In the genomic region with DNA sequence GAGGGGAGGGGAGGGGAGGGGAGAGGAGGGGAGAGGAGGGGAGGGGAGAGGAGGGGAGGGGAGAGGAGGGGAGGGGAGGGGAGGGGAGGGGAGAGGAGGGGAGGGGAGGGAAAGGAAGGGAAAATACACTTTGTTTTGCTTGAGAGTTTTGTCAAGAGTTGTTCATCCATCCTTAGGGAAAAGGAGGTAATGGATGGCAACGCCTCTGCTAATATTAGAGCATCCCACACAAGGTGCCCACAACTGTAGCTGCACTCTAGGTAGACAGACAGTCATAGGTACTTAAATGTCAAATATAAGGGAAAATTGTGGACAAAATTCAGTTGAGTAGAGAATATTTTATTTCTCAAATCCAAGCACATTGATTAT, we compare ENCODE assay signal across 27 cellular contexts. TPM values are rescaled to one million over a fixed set of nuclear protein-coding genes. Genes with fewer than 3 reads are reported as not detected.
DNase-seq lines count a peak whose midpoint lies in the region; ATAC-seq, FAIRE-seq and TF ChIP-seq lines count a peak whose summit lies in the region.
"Had no signal": no experiment of that assay in that cellular context is flagged by ENCODE, and none has a peak within 500 bp of the region (broad histone marks: within the 10 kb centered on the region; RNA-seq: fewer than 3 reads in every experiment).

No MANE protein-coding gene starts in this region.

- H3K9me3 ChIP-seq in BLaER1 = no peaks in the 10 kb centered on the region
- H3K9me3 ChIP-seq in neural progenitor cell (ENCODE audit: low read depth) = peaks cover 6% of the 10 kb centered on the region
- H3K9me3 ChIP-seq in lower lobe of right lung = no peaks in the 10 kb centered on the region

- H3K27ac Mint-ChIP-seq in GM23338 = no peak overlapping the region
- no peak overlapping the region for H3K27ac Mint-ChIP-seq in neural progenitor cell

- H3K36me3 ChIP-seq in BLaER1 (no peaks in the 10 kb centered on the region), GM23338 (ENCODE audit: insufficient read depth) (0 out of 2 replicates have a peak, but pooled peaks cover 3% of the 10 kb centered on the region), neural progenitor cell (no peaks in the 10 kb centered on the region), lower lobe of right lung (no peaks in the 10 kb centered on the region)

- H3K9me3 Mint-ChIP-seq in GM23338 = peaks cover 8% of the 10 kb centered on the region
- H3K9me3 Mint-ChIP-seq in neural progenitor cell = peaks cover 6% of the 10 kb centered on the region

- H3K9me2 ChIP-seq in GM23338 (ENCODE audit: insufficient read depth) = no peaks in the 10 kb centered on the region

- intact Hi-C loops in lower lobe of right lung (cut with DNase I) (no loop called here), left ventricle myocardium superior (cut with micrococcal nuclease) (no loop called here)

- H3K27me3 Mint-ChIP-seq in GM23338 (ENCODE audit: insufficient read depth, low read depth, poor library complexity) (peaks cover 13% of the 10 kb centered on the region), neural progenitor cell (ENCODE audit: insufficient read depth, low read depth) (peaks cover 15% of the 10 kb centered on the region)

- H3K4me3 ChIP-seq in BLaER1 (no peak overlapping the region), GM23338 (no peak overlapping the region), neural progenitor cell (no peak overlapping the region), lower lobe of right lung (no peak overlapping the region)

- H4K20me1 ChIP-seq in BLaER1 (peaks cover 16% of the 10 kb centered on the region), GM23338 (replicated peaks; ENCODE audit: insufficient read depth) (no peaks in the 10 kb centered on the region), neural progenitor cell (ENCODE audit: low read depth) (no peaks in the 10 kb centered on the region)

- no peak for FAIRE-seq in urothelium cell line (lab: Jason Lieb, UNC)
- FAIRE-seq: GM12891, H1, RCC 7860 had no signal

- H3K4me1 Mint-ChIP-seq in GM23338 (peaks cover 35% of the 10 kb centered on the region), neural progenitor cell (peaks cover 45% of the 10 kb centered on the region)

- H3K27me3 ChIP-seq in BLaER1 = no peaks in the 10 kb centered on the region
- peaks cover 12% of the 10 kb centered on the region for H3K27me3 ChIP-seq in GM23338 (ENCODE audit: insufficient read depth)
- H3K27me3 ChIP-seq in neural progenitor cell = no peaks in the 10 kb centered on the region
- H3K27me3 ChIP-seq in lower lobe of right lung (ENCODE audit: low read depth) = no peaks in the 10 kb centered on the region

- peaks cover 9% of the 10 kb centered on the region for H3K36me3 Mint-ChIP-seq in GM23338 (ENCODE audit: low read depth)
- peaks cover 7% of the 10 kb centered on the region for H3K36me3 Mint-ChIP-seq in neural progenitor cell

- H3K79me2 ChIP-seq in GM23338 (replicated peaks; ENCODE audit: insufficient read depth) (peaks cover 15% of the 10 kb centered on the region), neural progenitor cell (ENCODE audit: low read depth) (peaks cover 22% of the 10 kb centered on the region)

- H3K27ac ChIP-seq in BLaER1 = no peak overlapping the region
- H3K27ac ChIP-seq in GM23338 (ENCODE audit: low read depth) = no peak overlapping the region
- no peak overlapping the region for H3K27ac ChIP-seq in neural progenitor cell
- no peak overlapping the region for H3K27ac ChIP-seq in lower lobe of right lung

- H3K4me1 ChIP-seq in BLaER1 (peaks cover 39% of the 10 kb centered on the region), GM23338 (ENCODE audit: insufficient read depth) (peaks cover 25% of the 10 kb centered on the region), neural progenitor cell (peaks cover 25% of the 10 kb centered on the region), lower lobe of right lung (peaks cover 53% of the 10 kb centered on the region)

- H3K9ac ChIP-seq in BLaER1 (no peak overlapping the region), neural progenitor cell (no peak overlapping the region)

- TF ChIP-seq CTCF in GM23338 (conservative IDR thresholded peaks at IDR 0.05; ENCODE audit: low read depth in 2 of 2) (no peak), neural progenitor cell (IDR thresholded peaks at IDR 0.05) (no peak), lower lobe of right lung (IDR thresholded peaks at IDR 0.05) (no peak)

- no peak for DNase-seq in GM23338 (ENCODE audit: low spot score)
- DNase-seq in OCI-M1 (lab: John Stamatoyannopoulos, UW) = peak; percentile 2
- DNase-seq in neural progenitor cell (ENCODE audit: low spot score) = no peak
- no peak for DNase-seq in lower lobe of right lung
- no peak for DNase-seq in urothelium cell line (ENCODE audit: low spot score)
- no peak for DNase-seq in left ventricle myocardium superior
- DNase-seq: CD4-positive, alpha-beta memory T cell; COR-L47; DMS53; EL; GDM1; HCEC 1CT; NCI-H1105 treated with DMSO at 0.1 percent for 48 hours; NCI-H146; NCI-H1930; NCI-H2107; NCI-H526 treated with DMSO at 0.1 percent for 48 hours; T-helper 2 cell had no signal

- no peak overlapping the region for H3K4me3 Mint-ChIP-seq in GM23338
- H3K4me3 Mint-ChIP-seq in neural progenitor cell = no peak overlapping the region

- H3K4me2 ChIP-seq in BLaER1 = peak overlapping the region; percentile 17; the same call in 1 of the 2 replicates
- no peak overlapping the region for H3K4me2 ChIP-seq in GM23338
- no peak overlapping the region for H3K4me2 ChIP-seq in neural progenitor cell

- H2AFZ ChIP-seq in GM23338 (peak overlapping the region; percentile 91; the same call in 1 of the 2 replicates), neural progenitor cell (replicated peaks) (peak overlapping the region; percentile 48)

- H3F3A ChIP-seq in GM23338 (replicated peaks; ENCODE audit: low read depth) (no peaks in the 10 kb centered on the region), neural progenitor cell (ENCODE audit: low read depth) (peaks cover 27% of the 10 kb centered on the region)

- ATAC-seq in GM23338 (no peak), lower lobe of right lung (no peak), left ventricle myocardium superior (no peak)
- ATAC-seq: SK-N-SH treated with all-trans-retinoic acid at 6 μM for 48 hours had no signal

TF ChIP-seq in GM23338, 12 proteins besides CTCF, POLR2A, EP300 and RAD21 (continues in another document):
- TF ChIP-seq JUNB (IDR thresholded peaks at IDR 0.05; ENCODE audit: unreplicated experiment) (no peak), POLR2AphosphoS5 (IDR thresholded peaks at IDR 0.05; ENCODE audit: low read depth) (no peak), STAT1 (IDR thresholded peaks at IDR 0.05; ENCODE audit: unreplicated experiment) (no peak), EZH2phosphoT487 (IDR thresholded peaks at IDR 0.05; ENCODE audit: unreplicated experiment) (no peak)
- TF ChIP-seq, protein P1, sequence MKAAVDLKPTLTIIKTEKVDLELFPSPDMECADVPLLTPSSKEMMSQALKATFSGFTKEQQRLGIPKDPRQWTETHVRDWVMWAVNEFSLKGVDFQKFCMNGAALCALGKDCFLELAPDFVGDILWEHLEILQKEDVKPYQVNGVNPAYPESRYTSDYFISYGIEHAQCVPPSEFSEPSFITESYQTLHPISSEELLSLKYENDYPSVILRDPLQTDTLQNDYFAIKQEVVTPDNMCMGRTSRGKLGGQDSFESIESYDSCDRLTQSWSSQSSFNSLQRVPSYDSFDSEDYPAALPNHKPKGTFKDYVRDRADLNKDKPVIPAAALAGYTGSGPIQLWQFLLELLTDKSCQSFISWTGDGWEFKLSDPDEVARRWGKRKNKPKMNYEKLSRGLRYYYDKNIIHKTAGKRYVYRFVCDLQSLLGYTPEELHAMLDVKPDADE (IDR thresholded peaks at IDR 0.05) = no peak
- TF ChIP-seq, protein P2, sequence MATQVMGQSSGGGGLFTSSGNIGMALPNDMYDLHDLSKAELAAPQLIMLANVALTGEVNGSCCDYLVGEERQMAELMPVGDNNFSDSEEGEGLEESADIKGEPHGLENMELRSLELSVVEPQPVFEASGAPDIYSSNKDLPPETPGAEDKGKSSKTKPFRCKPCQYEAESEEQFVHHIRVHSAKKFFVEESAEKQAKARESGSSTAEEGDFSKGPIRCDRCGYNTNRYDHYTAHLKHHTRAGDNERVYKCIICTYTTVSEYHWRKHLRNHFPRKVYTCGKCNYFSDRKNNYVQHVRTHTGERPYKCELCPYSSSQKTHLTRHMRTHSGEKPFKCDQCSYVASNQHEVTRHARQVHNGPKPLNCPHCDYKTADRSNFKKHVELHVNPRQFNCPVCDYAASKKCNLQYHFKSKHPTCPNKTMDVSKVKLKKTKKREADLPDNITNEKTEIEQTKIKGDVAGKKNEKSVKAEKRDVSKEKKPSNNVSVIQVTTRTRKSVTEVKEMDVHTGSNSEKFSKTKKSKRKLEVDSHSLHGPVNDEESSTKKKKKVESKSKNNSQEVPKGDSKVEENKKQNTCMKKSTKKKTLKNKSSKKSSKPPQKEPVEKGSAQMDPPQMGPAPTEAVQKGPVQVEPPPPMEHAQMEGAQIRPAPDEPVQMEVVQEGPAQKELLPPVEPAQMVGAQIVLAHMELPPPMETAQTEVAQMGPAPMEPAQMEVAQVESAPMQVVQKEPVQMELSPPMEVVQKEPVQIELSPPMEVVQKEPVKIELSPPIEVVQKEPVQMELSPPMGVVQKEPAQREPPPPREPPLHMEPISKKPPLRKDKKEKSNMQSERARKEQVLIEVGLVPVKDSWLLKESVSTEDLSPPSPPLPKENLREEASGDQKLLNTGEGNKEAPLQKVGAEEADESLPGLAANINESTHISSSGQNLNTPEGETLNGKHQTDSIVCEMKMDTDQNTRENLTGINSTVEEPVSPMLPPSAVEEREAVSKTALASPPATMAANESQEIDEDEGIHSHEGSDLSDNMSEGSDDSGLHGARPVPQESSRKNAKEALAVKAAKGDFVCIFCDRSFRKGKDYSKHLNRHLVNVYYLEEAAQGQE (IDR thresholded peaks at IDR 0.05; ENCODE audit: unreplicated experiment) = no peak

RNA-seq across cellular contexts. Expression of gene SSH1, which starts 2.5 kb away (rescaled TPM):
- 10.8 and 11.8 TPM in 2 replicates for total RNA-seq in GM23338 (2014; rRNA removed; shearing (Covaris generic))
- polyA plus RNA-seq in GM23338 (2016; fragmentation: Nextera tagmentation; extraction: Ambion mirVana) = 3.4 and 3.6 TPM in 2 replicates
- 8.4 and 10.2 TPM in 2 replicates for total RNA-seq in neural progenitor cell (ENCODE audit: low replicate concordance)
- total RNA-seq in lower lobe of right lung = 45.6 TPM
- total RNA-seq in left ventricle myocardium superior = 31.2 TPM

RNA-seq across cellular contexts. Expression of gene DAO, which starts 20.0 kb away (rescaled TPM):
- total RNA-seq in GM23338 (2014; rRNA removed; shearing (Covaris generic)) = not detected in 2 replicates
- polyA plus RNA-seq in GM23338 (2016; fragmentation: Nextera tagmentation; extraction: Ambion mirVana) = not detected in 2 replicates
- total RNA-seq in neural progenitor cell (ENCODE audit: low replicate concordance) (not detected in 2 replicates), lower lobe of right lung (not detected), left ventricle myocardium superior (not detected)
- total RNA-seq: CD4-positive, alpha-beta memory T cell; H1; LHCN-M2; MCF 10A; NCI-H460 had no signal
- polyA plus RNA-seq: BJ; CD4-positive, alpha-beta memory T cell; H1 had no signal
